ENCODE assay signal across 22 cellular contexts in genomic region chr10:81576336-81576735, GRCh38.
DNase-seq lines count a peak whose midpoint lies in the region; ATAC-seq and TF ChIP-seq lines count a peak whose summit lies in the region.
"Had no signal": no experiment of that assay in that cellular context is flagged by ENCODE, and none has a peak within 500 bp of the region (broad histone marks: within the 10 kb centered on the region; RNA-seq: fewer than 3 reads in every experiment).

No MANE protein-coding gene starts in this region.

- no peak overlapping the region for H3K4me3 Mint-ChIP-seq in MCF 10A (ENCODE audit: unreplicated experiment)
- H3K4me3 Mint-ChIP-seq: CD4-positive, CD25-positive, alpha-beta regulatory T cell had no signal

- H3K4me1 ChIP-seq in breast epithelium (no peaks in the 10 kb centered on the region), foreskin keratinocyte (no peaks in the 10 kb centered on the region), body of pancreas (no peaks in the 10 kb centered on the region), gastrocnemius medialis (no peaks in the 10 kb centered on the region)
- H3K4me1 ChIP-seq: BLaER1, Peyer's patch had no signal

- CTCF ChIA-PET in MCF 10A (lab: Yijun Ruan, JAX): interaction anchor here (0.6 kb wide), 1 partner anchor 413 kb away, joined by 3 read pairs; no protein-coding TSS in a partner anchor

- POLR2A ChIA-PET in MCF 10A (lab: Yijun Ruan, JAX): no interaction called here

- H3K36me3 Mint-ChIP-seq in MCF 10A (ENCODE audit: insufficient read depth, unreplicated experiment): no peaks in the 10 kb centered on the region
- H3K36me3 Mint-ChIP-seq: CD4-positive, CD25-positive, alpha-beta regulatory T cell had no signal

- H3K4me3 ChIP-seq in breast epithelium (no peak overlapping the region), body of pancreas (no peak overlapping the region), gastrocnemius medialis (no peak overlapping the region)
- H3K4me3 ChIP-seq: BLaER1, Peyer's patch, SK-N-MC had no signal

- BruUV-seq in MCF 10A (replicated peaks; lab: Mats Ljungman, UMichigan): no TSS peak

- TF ChIP-seq POLR2A in breast epithelium (IDR thresholded peaks at IDR 0.05) (no peak), body of pancreas (IDR thresholded peaks at IDR 0.05) (no peak), gastrocnemius medialis (IDR thresholded peaks at IDR 0.05) (no peak)

- H3K27me3 Mint-ChIP-seq in MCF 10A (ENCODE audit: insufficient read depth, unreplicated experiment): no peaks in the 10 kb centered on the region
- H3K27me3 Mint-ChIP-seq: CD4-positive, CD25-positive, alpha-beta regulatory T cell had no signal

- DNase-seq in MCF 10A (ENCODE audit: unreplicated experiment): peak; percentile 44
- DNase-seq in breast epithelium (ENCODE audit: low spot score in 2 of 2): no peak
- DNase-seq in amniotic epithelial cell (ENCODE audit: low read depth): peak; percentile 15
- peak; percentile 26 to 52 for DNase-seq in foreskin keratinocyte
- no peak for DNase-seq in body of pancreas
- DNase-seq in gastrocnemius medialis: no peak
- DNase-seq: CD4-positive, CD25-positive, alpha-beta regulatory T cell; HCEC 1CT; IMR-90; KG1; MM.1S; NCI-H1105 treated with DMSO at 0.1 percent for 48 hours; NCI-H146; NCI-H2029; NCI-H226; NCI-H510A; NCI-H69; Peyer's patch; SIG-M5 had no signal

- H3K27ac ChIP-seq in breast epithelium: no peak overlapping the region
- H3K27ac ChIP-seq in foreskin keratinocyte: no peak overlapping the region
- no peak overlapping the region for H3K27ac ChIP-seq in body of pancreas
- H3K27ac ChIP-seq in gastrocnemius medialis: no peak overlapping the region
- H3K27ac ChIP-seq: BLaER1, Peyer's patch, SK-N-MC had no signal

- H3K27ac Mint-ChIP-seq in MCF 10A (ENCODE audit: low read depth, unreplicated experiment): no peak overlapping the region
- H3K27ac Mint-ChIP-seq: CD4-positive, CD25-positive, alpha-beta regulatory T cell had no signal

- H3K27me3 ChIP-seq in breast epithelium (no peaks in the 10 kb centered on the region), foreskin keratinocyte (no peaks in the 10 kb centered on the region), body of pancreas (no peaks in the 10 kb centered on the region), gastrocnemius medialis (no peaks in the 10 kb centered on the region)
- H3K27me3 ChIP-seq: BLaER1, Peyer's patch had no signal

- ATAC-seq in foreskin keratinocyte (no peak), body of pancreas (no peak), gastrocnemius medialis (no peak), GM21367 (IDR thresholded peaks at IDR 0.05; ENCODE audit: unreplicated experiment) (no peak)

- H3K4me1 Mint-ChIP-seq in MCF 10A (ENCODE audit: insufficient read depth, unreplicated experiment): peaks cover 9% of the 10 kb centered on the region
- H3K4me1 Mint-ChIP-seq: CD4-positive, CD25-positive, alpha-beta regulatory T cell had no signal

- WGBS in body of pancreas, 2 donors: 67 to 100% methylated on average over 1 to 2 of the region's 2 CpGs

- TF ChIP-seq CTCF in MCF 10A (IDR thresholded peaks at IDR 0.05; ENCODE audit: unreplicated experiment): no peak
- TF ChIP-seq CTCF in breast epithelium (IDR thresholded peaks at IDR 0.05): no peak
- no peak for TF ChIP-seq CTCF in foreskin keratinocyte (conservative IDR thresholded peaks at IDR 0.05)
- no peak for TF ChIP-seq CTCF in body of pancreas (IDR thresholded peaks at IDR 0.05)
- no peak for TF ChIP-seq CTCF in gastrocnemius medialis (IDR thresholded peaks at IDR 0.05 in 4 of 5, conservative IDR thresholded peaks at IDR 0.05 in 1 of 5)

- H3K36me3 ChIP-seq in breast epithelium (no peaks in the 10 kb centered on the region), body of pancreas (replicated peaks in 1 of 2; ENCODE audit: insufficient read depth in 1 of 2, low read depth in 2 of 2) (no peaks in the 10 kb centered on the region), gastrocnemius medialis (no peaks in the 10 kb centered on the region)
- H3K36me3 ChIP-seq: BLaER1, Peyer's patch had no signal

- peaks cover 15% of the 10 kb centered on the region for H3K9me3 Mint-ChIP-seq in MCF 10A (ENCODE audit: unreplicated experiment)

- H3K9me3 ChIP-seq in breast epithelium (peaks cover 0 to 29% of the 10 kb centered on the region in 2 donors), body of pancreas (no peaks in the 10 kb centered on the region), gastrocnemius medialis (no peaks in the 10 kb centered on the region)
- H3K9me3 ChIP-seq: Peyer's patch had no signal

- in situ Hi-C loops in gastrocnemius medialis (cut with MboI; ENCODE audit: low sequenced_read_pairs in 4 of 4): no loop called here

- intact Hi-C loops in MCF 10A (cut with micrococcal nuclease) (no loop called here), breast epithelium (cut with DNase I; ENCODE audit: low total_unique reads) (no loop called here), body of pancreas (cut with DNase I) (no loop called here), gastrocnemius medialis (cut with DNase I; ENCODE audit: low total_unique reads) (no loop called here)

Comparison
In these comparisons a context has a peak if more than half of its experiments do, and no peak if none do; other contexts are left out.
1. DNase-seq: peak in MCF 10A (single experiment), amniotic epithelial cell (single experiment) and foreskin keratinocyte (2 of 2); none in breast epithelium (0 of 2), body of pancreas (0 of 4) and gastrocnemius medialis (0 of 2).